ENCODE assay signal across 1 cellular context in the genomic region with DNA sequence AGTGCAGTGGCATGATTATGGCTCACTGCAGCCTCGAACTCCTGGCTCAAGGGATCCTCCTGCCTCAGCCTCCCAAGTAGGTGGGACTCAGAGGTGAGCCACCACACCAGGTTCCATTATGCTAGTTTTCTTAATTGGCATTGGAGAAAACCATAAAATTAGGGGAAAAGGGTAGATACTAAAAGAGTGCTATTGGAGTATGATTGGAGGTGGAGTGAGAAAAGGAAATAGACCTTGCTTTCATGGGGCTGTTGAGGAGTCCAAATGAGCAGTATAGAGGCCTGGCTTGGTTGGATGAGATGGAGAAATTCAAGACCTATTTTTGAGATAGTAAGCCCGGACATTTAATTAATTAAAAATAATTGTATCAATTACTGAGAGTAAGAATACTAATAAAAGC.
TF ChIP-seq lines count a peak whose summit lies in the region.

No MANE protein-coding gene starts in this region.

TF ChIP-seq in K562, 482 proteins besides CTCF, POLR2A, EP300 and RAD21:
- TF ChIP-seq ELF1 (tag; IDR thresholded peaks at IDR 0.05) (0 out of 2 replicates have a peak, but pooled peaks have one; percentile 15), ELF4 (CRISPR knock-in tag; IDR thresholded peaks at IDR 0.05) (no peak), ZNF512 (tag; IDR thresholded peaks at IDR 0.05) (0 out of 2 replicates have a peak, but pooled peaks have one; percentile 16)
